ENCODE assay signal across 11 cellular contexts in genomic region chr18:9916814-9917213, GRCh38. TPM values are rescaled to one million over a fixed set of nuclear protein-coding genes. Genes with fewer than 3 reads are reported as not detected.
DNase-seq lines count a peak whose midpoint lies in the region; ATAC-seq and TF ChIP-seq lines count a peak whose summit lies in the region.
"Had no signal": no experiment of that assay in that cellular context is flagged by ENCODE, and none has a peak within 500 bp of the region (broad histone marks: within the 10 kb centered on the region; RNA-seq: fewer than 3 reads in every experiment).

No MANE protein-coding gene starts in this region.

- CTCF ChIA-PET in GM10248 (lab: Yijun Ruan, JAX) = no interaction called here

- no peak overlapping the region for H2BK120ac ChIP-seq in mesenchymal stem cell (ENCODE audit: low read depth, low read length)

- no peak overlapping the region for H3K4me2 ChIP-seq in mesenchymal stem cell (ENCODE audit: low read length, poor library complexity, severe bottlenecking)

- 43 to 57% (median 49%) methylated on average over 3 of the region's 3 CpGs for WGBS in adrenal gland, 4 donors
- 93% methylated on average over 3 of the region's 3 CpGs for WGBS in mesenchymal stem cell

- no peak overlapping the region for H2AK5ac ChIP-seq in mesenchymal stem cell (ENCODE audit: low read length, severe bottlenecking)

- TF ChIP-seq CTCF in left ventricle myocardium inferior (IDR thresholded peaks at IDR 0.05; ENCODE audit: borderline replicate concordance) (no peak), adrenal gland (IDR thresholded peaks at IDR 0.05) (no peak), vagina (IDR thresholded peaks at IDR 0.05) (no peak), GM10248 (IDR thresholded peaks at IDR 0.05; ENCODE audit: control extremely low read depth, extremely low read depth, low read depth, missing control alignments) (no peak)

- intact Hi-C loops in left ventricle myocardium inferior (cut with micrococcal nuclease) = no loop called here
- intact Hi-C loops in left ventricle myocardium superior (cut with micrococcal nuclease) = no loop called here
- intact Hi-C loops in adrenal gland (cut with DNase I) = no loop called here
- intact Hi-C loops in vagina (cut with DNase I) = no loop called here

- H3K4me3 ChIP-seq in left ventricle myocardium inferior (peak overlapping the region; percentile 96), adrenal gland (peak overlapping the region in 1 of 4 donors; percentile 99), mesenchymal stem cell (ENCODE audit: insufficient read depth in 1 of 2, low read depth in 1 of 2, low read length in 2 of 2) (peak overlapping the region in 1 of 2 experiments; percentile 91), vagina (no peak overlapping the region)

- H3K4me1 ChIP-seq in left ventricle myocardium inferior (peaks cover 82% of the 10 kb centered on the region), adrenal gland (replicated peaks in 1 of 2) (peaks cover 41 to 60% of the 10 kb centered on the region in 2 donors), mesenchymal stem cell (ENCODE audit: control insufficient read depth, insufficient read depth, low read depth, low read length) (peaks cover 5% of the 10 kb centered on the region), vagina (peaks cover 66% of the 10 kb centered on the region)

- no peak overlapping the region for H3K14ac ChIP-seq in mesenchymal stem cell (ENCODE audit: low read length in 2 of 2)

- H3K18ac ChIP-seq in mesenchymal stem cell (ENCODE audit: low read depth in 1 of 2, low read length in 2 of 2) = no peak overlapping the region

- H4K91ac ChIP-seq in mesenchymal stem cell (ENCODE audit: low read length) = no peak overlapping the region

- H3K27me3 ChIP-seq in left ventricle myocardium inferior (ENCODE audit: low read depth) = no peaks in the 10 kb centered on the region
- H3K27me3 ChIP-seq in adrenal gland = no peaks in the 10 kb centered on the region
- H3K27me3 ChIP-seq in mesenchymal stem cell (ENCODE audit: control insufficient read depth in 1 of 2, insufficient read depth in 1 of 2, low read length in 2 of 2) = no peaks in the 10 kb centered on the region
- H3K27me3 ChIP-seq in vagina = no peaks in the 10 kb centered on the region

- H3K23ac ChIP-seq in mesenchymal stem cell (ENCODE audit: low read length in 2 of 2) = no peak overlapping the region

- ATAC-seq in left ventricle myocardium superior (no peak), HG03095 (IDR thresholded peaks at IDR 0.05; ENCODE audit: unreplicated experiment) (no peak)

- no peak overlapping the region for H2BK12ac ChIP-seq in mesenchymal stem cell (ENCODE audit: low read length in 2 of 2)

- no peak for DNase-seq in left ventricle myocardium inferior
- no peak for DNase-seq in left ventricle myocardium superior
- DNase-seq in adrenal gland = no peak
- DNase-seq in mesenchymal stem cell = no peak
- DNase-seq in vagina (ENCODE audit: extremely low spot score in 2 of 2) = no peak
- no peak for DNase-seq in NCI-H446 (lab: John Stamatoyannopoulos, UW)
- DNase-seq in GM10248 (ENCODE audit: extremely low spot score) = no peak
- DNase-seq: NCI-H526 treated with DMSO at 0.1 percent for 48 hours, T-helper 1 cell had no signal

- no peaks in the 10 kb centered on the region for H3K79me1 ChIP-seq in mesenchymal stem cell (replicated peaks; ENCODE audit: low read length, poor library complexity, severe bottlenecking)

- H3K9me3 ChIP-seq in left ventricle myocardium inferior (replicated peaks) (no peaks in the 10 kb centered on the region), adrenal gland (replicated peaks in 1 of 3) (no peaks in the 10 kb centered on the region), mesenchymal stem cell (ENCODE audit: control insufficient read depth, low read length) (no peaks in the 10 kb centered on the region), vagina (no peaks in the 10 kb centered on the region)

- peak overlapping the region; percentile 45 for H3K27ac ChIP-seq in left ventricle myocardium inferior (replicated peaks)
- H3K27ac ChIP-seq in adrenal gland = peak overlapping the region in 4 of 5 donors; percentile 50 to 100 (median 100)
- H3K27ac ChIP-seq in mesenchymal stem cell (ENCODE audit: low read length, poor library complexity, severe bottlenecking) = no peak overlapping the region
- H3K27ac ChIP-seq in vagina = peak overlapping the region; percentile 99
- H3K27ac ChIP-seq: C4-2B had no signal

- H3K9ac ChIP-seq in mesenchymal stem cell (ENCODE audit: low read length) = peak overlapping the region; percentile 99

- POLR2A ChIA-PET in GM10248 (lab: Yijun Ruan, JAX) = no interaction called here

- H4K8ac ChIP-seq in mesenchymal stem cell (ENCODE audit: low read length) = no peak overlapping the region

- no peak overlapping the region for H2BK5ac ChIP-seq in mesenchymal stem cell (ENCODE audit: low read depth, low read length, poor library complexity, severe bottlenecking)

- H3K36me3 ChIP-seq in left ventricle myocardium inferior = no peaks in the 10 kb centered on the region
- H3K36me3 ChIP-seq in adrenal gland (replicated peaks in 1 of 2) = no peaks in the 10 kb centered on the region
- H3K36me3 ChIP-seq in mesenchymal stem cell (ENCODE audit: control insufficient read depth in 1 of 2, insufficient read depth in 2 of 2, low read depth in 1 of 2, low read length in 2 of 2) = no peaks in the 10 kb centered on the region
- no peaks in the 10 kb centered on the region for H3K36me3 ChIP-seq in vagina

- H2AFZ ChIP-seq in mesenchymal stem cell (ENCODE audit: low read depth, low read length) = no peak overlapping the region

- no peak for TF ChIP-seq POLR2A in adrenal gland (IDR thresholded peaks at IDR 0.05)
- TF ChIP-seq POLR2A in vagina (IDR thresholded peaks at IDR 0.05) = no peak

- no peak overlapping the region for H2BK15ac ChIP-seq in mesenchymal stem cell (ENCODE audit: low read depth, poor library complexity, severe bottlenecking)

- no peak overlapping the region for H3K4ac ChIP-seq in mesenchymal stem cell (ENCODE audit: low read depth in 1 of 2, low read length in 2 of 2)

RNA-seq across cellular contexts. Expression of gene VAPA, which starts 3.0 kb away (rescaled TPM):
- total RNA-seq in left ventricle myocardium inferior (208 TPM), left ventricle myocardium superior (205 TPM), adrenal gland (100 to 1,000 TPM; 324 to 894 (median 436) TPM), vagina (210 TPM)
- polyA plus RNA-seq in adrenal gland = 100 to 1,000 TPM in 2 of 3 donors, 10 to 100 TPM in 1; 71.3 to 900 (median 120) TPM
- 185 TPM for polyA plus RNA-seq in mesenchymal stem cell (2013, experiment 1 of 2)
- polyA plus RNA-seq in mesenchymal stem cell (2013, experiment 2 of 2) = 192 TPM

RNA-seq across cellular contexts. Expression of gene TXNDC2, which starts 31.0 kb away (rescaled TPM):
- not detected for total RNA-seq in left ventricle myocardium inferior
- total RNA-seq in left ventricle myocardium superior = not detected
- under 1 TPM in 5 of 8 donors, not detected in 3; 0.08 to 0.43 (median 0.25) TPM for total RNA-seq in adrenal gland
- polyA plus RNA-seq in adrenal gland = under 1 TPM in 1 of 3 donors, not detected in 2; 0.22 TPM
- 0.15 TPM for polyA plus RNA-seq in mesenchymal stem cell (2013, experiment 1 of 2)
- polyA plus RNA-seq in mesenchymal stem cell (2013, experiment 2 of 2) = 0.26 TPM
- total RNA-seq in vagina = 0.49 TPM
